Comparison of ENCODE assay signal across 8 cellular contexts in the genomic region with DNA sequence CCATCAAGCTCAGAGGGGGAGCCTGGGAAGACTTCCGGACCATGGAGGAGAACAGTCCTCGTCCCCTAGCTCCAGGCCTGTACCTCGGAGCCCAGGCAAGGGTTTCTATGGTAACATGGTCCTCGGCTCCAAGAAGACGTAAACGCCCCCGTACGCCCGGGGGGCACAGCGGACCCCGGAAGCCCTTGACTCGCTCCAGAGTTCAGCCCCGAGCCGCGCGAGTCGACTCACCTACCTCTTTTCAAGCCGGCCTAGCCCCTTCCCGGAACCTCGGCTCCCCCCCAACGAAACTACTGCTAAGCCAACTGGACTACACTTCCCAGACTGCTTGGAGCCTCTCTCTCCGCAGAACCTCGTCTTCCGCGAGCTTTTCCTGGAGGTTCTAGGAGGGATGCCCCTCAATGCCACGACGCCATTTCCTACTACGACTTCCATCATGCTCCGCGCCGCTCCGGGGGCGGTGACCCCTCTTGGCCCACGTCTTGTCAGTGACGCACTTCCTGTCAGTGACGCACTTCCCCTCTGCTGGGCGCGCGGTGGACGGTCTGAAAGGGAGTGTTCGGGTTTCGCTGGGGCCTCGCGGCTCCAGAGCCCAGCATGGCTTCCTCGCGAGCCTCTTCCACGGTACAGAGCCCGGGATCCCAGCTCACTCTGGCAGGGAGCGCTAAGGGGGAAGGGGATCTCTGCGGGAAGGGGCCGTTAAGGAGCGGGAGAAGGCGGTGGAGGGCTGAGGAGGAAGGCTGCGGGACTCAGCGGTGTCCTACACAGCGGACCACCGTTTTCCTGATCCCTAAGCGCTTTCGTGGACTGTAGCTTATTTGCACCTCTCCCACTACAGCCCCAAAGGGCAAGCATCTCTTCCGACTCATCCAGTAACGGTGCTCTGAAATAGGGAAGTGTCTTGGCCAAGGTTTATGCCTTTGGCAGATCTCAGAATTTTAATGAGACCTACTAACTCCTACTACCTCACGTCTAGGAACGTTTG. TPM values are rescaled to one million over a fixed set of nuclear protein-coding genes. Genes with fewer than 3 reads are reported as not detected.
DNase-seq lines count a peak whose midpoint lies in the region; ATAC-seq, FAIRE-seq and TF ChIP-seq lines count a peak whose summit lies in the region.

A gene (minus strand): TSS at position 426 of the 985 bp plus-strand sequence. CDS start 3,065 bp downstream, outside the sequence.
A gene (plus strand): TSS at position 512 of the 985 bp plus-strand sequence. CDS start 86 bp downstream, at position 598.

- H3K79me2 ChIP-seq in DOHH2 (ENCODE audit: control insufficient read depth, low read length) (peaks cover 65% of the 10 kb centered on the region), GM23248 (ENCODE audit: insufficient read depth) (peaks cover 75% of the 10 kb centered on the region), Karpas-422 (ENCODE audit: low read length) (peaks cover 52% of the 10 kb centered on the region)

- H3K36me3 ChIP-seq in DOHH2 (ENCODE audit: control insufficient read depth, low read length), result peaks cover 75% of the 10 kb centered on the region
- peaks cover 51% of the 10 kb centered on the region for H3K36me3 ChIP-seq in GM23248 (ENCODE audit: low read depth)
- peaks cover 41% of the 10 kb centered on the region; the same call in 1 of the 2 replicates for H3K36me3 ChIP-seq in Karpas-422 (ENCODE audit: insufficient read depth, low read length)

- H3K4me3 Mint-ChIP-seq in activated T-cell treated with anti-CD3 and anti-CD28 coated beads, Interleukin-2, amount 50 U/mL, for 72 hours, result no peak within 1 kb of the TSS
- H3K4me3 Mint-ChIP-seq in naive B cell, result no peak within 1 kb of the TSS
- no peak within 1 kb of the TSS for H3K4me3 Mint-ChIP-seq in stimulated activated memory B cell treated with anti-CD40 and anti-IgM and Interleukin-4, amounts not matched to agents 10 μg/mL and 1 μg/mL and 100 μg/mL, for 72 hours

- H3K4me2 ChIP-seq in DOHH2 (ENCODE audit: low read length) (peak within 1 kb of the TSS; percentile 78), GM23248 (ENCODE audit: unreplicated experiment) (peak within 1 kb of the TSS; percentile 100), Karpas-422 (ENCODE audit: low read depth, low read length, poor library complexity, severe bottlenecking) (peak within 1 kb of the TSS; percentile 93)

- WGBS in GM23248 (ENCODE audit: low coverage in 1 of 2, low lambda C conversion rate in 2 of 2, missing lambda C conversion rate in 2 of 2), 2 experiments, result 1 to 2% methylated on average over 59 to 63 of the region's 63 CpGs

- H3K9me3 Mint-ChIP-seq in activated T-cell treated with anti-CD3 and anti-CD28 coated beads, Interleukin-2, amount 50 U/mL, for 72 hours, result no peaks in the 10 kb centered on the region
- no peaks in the 10 kb centered on the region for H3K9me3 Mint-ChIP-seq in naive B cell
- no peaks in the 10 kb centered on the region for H3K9me3 Mint-ChIP-seq in stimulated activated memory B cell treated with anti-CD40 and anti-IgM and Interleukin-4, amounts not matched to agents 10 μg/mL and 1 μg/mL and 100 μg/mL, for 72 hours

- H3K27ac ChIP-seq in DOHH2 (ENCODE audit: low read depth, low read length) (peak within 1 kb of the TSS; percentile 44), GM23248 (peak within 1 kb of the TSS; percentile 92), Karpas-422 (ENCODE audit: low read length) (peak within 1 kb of the TSS; percentile 65)

- H3K9ac ChIP-seq in GM23248 (peak within 1 kb of the TSS; percentile 97), Karpas-422 (ENCODE audit: low read length) (peak within 1 kb of the TSS; percentile 83)

- H3F3A ChIP-seq in DOHH2 (ENCODE audit: control insufficient read depth, insufficient read depth), result peaks cover 3% of the 10 kb centered on the region; the same call in 1 of the 2 replicates
- peaks cover 14% of the 10 kb centered on the region for H3F3A ChIP-seq in GM23248 (ENCODE audit: insufficient read depth)

- in situ Hi-C loops in GM23248 (cut with MboI), result no loop called here

- DNase-seq in GM23248 (peak; percentile 99), Karpas-422 (peak; percentile 98), RCC 7860 (ENCODE audit: low spot score) (peak; percentile 96), fibroblast of gingiva (ENCODE audit: low read depth) (peak; percentile 99), naive B cell (peak; percentile 93)
- peak; percentile 96 to 97 for DNase-seq in activated T-cell treated with anti-CD3 and anti-CD28 coated beads, Interleukin-2, amount 50 U/mL, for 72 hours

- H2AFZ ChIP-seq in GM23248, result peak within 1 kb of the TSS; percentile 91
- H2AFZ ChIP-seq in Karpas-422 (ENCODE audit: low read length), result peak within 1 kb of the TSS; percentile 65; the same call in 1 of the 2 replicates

- ATAC-seq in activated T-cell treated with anti-CD3 and anti-CD28 coated beads, Interleukin-2, amount 50 U/mL, for 72 hours (replicated peaks in 1 of 2), result peak; percentile 98
- ATAC-seq in naive B cell (ENCODE audit: low read depth in 2 of 2), result peak; percentile 95 to 96
- ATAC-seq in stimulated activated memory B cell treated with anti-CD40 and anti-IgM and Interleukin-4, amounts not matched to agents 10 μg/mL and 1 μg/mL and 100 μg/mL, for 72 hours, result peak; percentile 100

- H3K9me2 ChIP-seq in DOHH2 (replicated peaks; ENCODE audit: control insufficient read depth, low read length) (no peaks in the 10 kb centered on the region), GM23248 (ENCODE audit: insufficient read depth) (no peaks in the 10 kb centered on the region), Karpas-422 (replicated peaks; ENCODE audit: insufficient read depth, low read length) (no peaks in the 10 kb centered on the region)

- TF ChIP-seq CTCF in DOHH2 (IDR thresholded peaks at IDR 0.05; ENCODE audit: low read depth, low read length, poor library complexity, severe bottlenecking), result no peak

- peaks cover 15 to 25% of the 10 kb centered on the region in 2 donors for H3K36me3 Mint-ChIP-seq in activated T-cell treated with anti-CD3 and anti-CD28 coated beads, Interleukin-2, amount 50 U/mL, for 72 hours (ENCODE audit: insufficient read depth in 2 of 2)
- peaks cover 17 to 21% of the 10 kb centered on the region in 2 donors for H3K36me3 Mint-ChIP-seq in naive B cell
- peaks cover 26% of the 10 kb centered on the region for H3K36me3 Mint-ChIP-seq in stimulated activated memory B cell treated with anti-CD40 and anti-IgM and Interleukin-4, amounts not matched to agents 10 μg/mL and 1 μg/mL and 100 μg/mL, for 72 hours

- H3K9me3 ChIP-seq in DOHH2 (ENCODE audit: control insufficient read depth, insufficient read depth, low read length) (no peaks in the 10 kb centered on the region), GM23248 (ENCODE audit: low read depth) (no peaks in the 10 kb centered on the region), Karpas-422 (ENCODE audit: low read length) (no peaks in the 10 kb centered on the region)

- no peaks in the 10 kb centered on the region for H3K27me3 Mint-ChIP-seq in activated T-cell treated with anti-CD3 and anti-CD28 coated beads, Interleukin-2, amount 50 U/mL, for 72 hours (ENCODE audit: low read depth)
- no peaks in the 10 kb centered on the region for H3K27me3 Mint-ChIP-seq in naive B cell
- no peaks in the 10 kb centered on the region for H3K27me3 Mint-ChIP-seq in stimulated activated memory B cell treated with anti-CD40 and anti-IgM and Interleukin-4, amounts not matched to agents 10 μg/mL and 1 μg/mL and 100 μg/mL, for 72 hours

- H3K4me1 ChIP-seq in DOHH2 (ENCODE audit: control insufficient read depth, low read length) (peaks cover 18% of the 10 kb centered on the region), GM23248 (ENCODE audit: insufficient read depth) (peaks cover 13% of the 10 kb centered on the region), Karpas-422 (ENCODE audit: low read length) (peaks cover 19% of the 10 kb centered on the region)

- H3K4me1 Mint-ChIP-seq in activated T-cell treated with anti-CD3 and anti-CD28 coated beads, Interleukin-2, amount 50 U/mL, for 72 hours (ENCODE audit: low read depth), result peaks cover 26% of the 10 kb centered on the region
- peaks cover 8 to 21% (median 15%) of the 10 kb centered on the region in 3 donors for H3K4me1 Mint-ChIP-seq in naive B cell
- H3K4me1 Mint-ChIP-seq in stimulated activated memory B cell treated with anti-CD40 and anti-IgM and Interleukin-4, amounts not matched to agents 10 μg/mL and 1 μg/mL and 100 μg/mL, for 72 hours, result peaks cover 8% of the 10 kb centered on the region

- H3K27ac Mint-ChIP-seq in activated T-cell treated with anti-CD3 and anti-CD28 coated beads, Interleukin-2, amount 50 U/mL, for 72 hours, result no peak within 1 kb of the TSS
- no peak within 1 kb of the TSS for H3K27ac Mint-ChIP-seq in naive B cell
- H3K27ac Mint-ChIP-seq in stimulated activated memory B cell treated with anti-CD40 and anti-IgM and Interleukin-4, amounts not matched to agents 10 μg/mL and 1 μg/mL and 100 μg/mL, for 72 hours, result no peak within 1 kb of the TSS

- H4K20me1 ChIP-seq in DOHH2 (ENCODE audit: control insufficient read depth, insufficient read depth, low read depth, low read length) (no peaks in the 10 kb centered on the region), GM23248 (ENCODE audit: insufficient read depth) (no peaks in the 10 kb centered on the region), Karpas-422 (ENCODE audit: insufficient read depth, low read depth, low read length) (no peaks in the 10 kb centered on the region)

- H3K4me3 ChIP-seq in DOHH2 (ENCODE audit: low read length) (peak within 1 kb of the TSS; percentile 95), GM23248 (peak within 1 kb of the TSS; percentile 92), Karpas-422 (ENCODE audit: low read length) (peak within 1 kb of the TSS; percentile 72)

- H3K27me3 ChIP-seq in DOHH2 (ENCODE audit: control insufficient read depth, low read length), result no peaks in the 10 kb centered on the region
- H3K27me3 ChIP-seq in GM23248 (replicated peaks; ENCODE audit: insufficient read depth), result no peaks in the 10 kb centered on the region
- no peaks in the 10 kb centered on the region for H3K27me3 ChIP-seq in Karpas-422 (ENCODE audit: low read length)

- FAIRE-seq in RCC 7860 (lab: Jason Lieb, UNC), result peak; percentile 87

RNA-seq across cellular contexts. Expression of the first gene that starts in this region (rescaled TPM):
- total RNA-seq in GM23248 (2014; rRNA removed; shearing (Covaris generic)), result 15.9 and 21.6 TPM in 2 replicates
- polyA plus RNA-seq in GM23248 (2016; fragmentation: Nextera tagmentation; extraction: Ambion mirVana) (67.2 and 70.9 TPM in 2 replicates), naive B cell (ENCODE audit: low read depth in 6 of 6) (100 to 1,000 TPM in 5 of 6 donors, 10 to 100 TPM in 1; 99.0 to 184 (median 138) TPM)
- total RNA-seq in Karpas-422 (2014; rRNA removed; shearing (Covaris generic); ENCODE audit: low replicate concordance), result 33.4 and 36.0 TPM in 2 replicates
- total RNA-seq in activated T-cell treated with anti-CD3 and anti-CD28 coated beads, Interleukin-2, amount 50 U/mL, for 72 hours, result 10 to 100 TPM; 45.4 to 58.4 TPM

RNA-seq across cellular contexts. Expression of the second gene that starts in this region (rescaled TPM):
- 26.5 and 27.4 TPM in 2 replicates for total RNA-seq in GM23248 (2014; rRNA removed; shearing (Covaris generic))
- polyA plus RNA-seq in GM23248 (2016; fragmentation: Nextera tagmentation; extraction: Ambion mirVana) (25.7 and 27.0 TPM in 2 replicates), naive B cell (ENCODE audit: low read depth in 6 of 6) (10 to 100 TPM in 5 of 6 donors, 1 to 10 TPM in 1; 8.2 to 28.2 (median 22.4) TPM)
- 22.2 and 24.4 TPM in 2 replicates for total RNA-seq in Karpas-422 (2014; rRNA removed; shearing (Covaris generic); ENCODE audit: low replicate concordance)
- 10 to 100 TPM; 34.0 to 49.0 TPM for total RNA-seq in activated T-cell treated with anti-CD3 and anti-CD28 coated beads, Interleukin-2, amount 50 U/mL, for 72 hours

Comparison
In these comparisons a context has a peak if more than half of its experiments do, and no peak if none do; other contexts are left out.
1. Peak in every context shown above with its lines: DNase-seq, ATAC-seq, H3K4me3 ChIP-seq and H3K27ac ChIP-seq.